Comparison of ENCODE assay signal across 14 cellular contexts in genomic region chr1:236307437-236307836, GRCh38.
"Had no signal": no experiment of that assay in that cellular context is flagged by ENCODE, and none has a peak within 500 bp of the region (broad histone marks: within the 10 kb centered on the region; RNA-seq: fewer than 3 reads in every experiment).

No MANE protein-coding gene starts in this region.

- H3K27ac ChIP-seq: ovary, upper lobe of right lung had no signal

- H3K4me3 Mint-ChIP-seq: brain; nephron progenitor cell; stimulated activated naive CD8-positive, alpha-beta T cell treated with anti-CD3 and anti-CD28 coated beads, Interleukin-15, Interleukin-2, amounts not matched to agents 100 ng/mL and 50 ng/mL, for 24 hours; T-helper 2 cell treated with Interferon-gamma antibody and Interleukin-4, amounts not matched to agents 5 μg/mL and 100 μg/mL, for 36 hours had no signal

- H3K27me3 ChIP-seq: ovary, upper lobe of right lung had no signal

- H3K9me3 ChIP-seq: ovary, upper lobe of right lung had no signal

- H3K9me3 Mint-ChIP-seq: activated T-helper 2 cell treated with anti-CD3 and anti-CD28 coated beads, Interferon-gamma antibody, Interleukin-2, Interleukin-4, amounts not matched to agents 10 μg/mL and 5 μg/mL and 100 μg/mL, durations not matched to agents 14 hours and 24 hours and 36 hours; brain; nephron progenitor cell; stimulated activated naive CD8-positive, alpha-beta T cell treated with anti-CD3 and anti-CD28 coated beads, Interleukin-15, Interleukin-2, amounts not matched to agents 100 ng/mL and 50 ng/mL, for 24 hours; T-helper 2 cell treated with Interferon-gamma antibody and Interleukin-4, amounts not matched to agents 5 μg/mL and 100 μg/mL, for 36 hours had no signal

- DNase-seq: activated CD4-positive, alpha-beta T cell treated with anti-CD3 and anti-CD28 coated beads, Interleukin-2, amount 50 U/mL, for 1 hour; activated naive CD4-positive, alpha-beta T cell treated with anti-CD3 and anti-CD28 coated beads, Interleukin-2, amount 50 U/mL, for 16 hours; activated T-cell treated with anti-CD3 and anti-CD28 coated beads for 4 hours; cerebellar nuclear complex; dermis blood vessel endothelial cell; mammary epithelial cell; nephron progenitor cell; ovary; stimulated activated CD4-positive, alpha-beta T cell treated with anti-CD3 and anti-CD28 coated beads, Interleukin-4, amount 100 ng/mL, for 24 hours; upper lobe of right lung had no signal

- H3K4me1 ChIP-seq: upper lobe of right lung had no signal

- H3K36me3 ChIP-seq: ovary, upper lobe of right lung had no signal

- H3K27ac Mint-ChIP-seq: activated T-helper 2 cell treated with anti-CD3 and anti-CD28 coated beads, Interferon-gamma antibody, Interleukin-2, Interleukin-4, amounts not matched to agents 10 μg/mL and 5 μg/mL and 100 μg/mL, durations not matched to agents 14 hours and 24 hours and 36 hours; nephron progenitor cell; stimulated activated naive CD8-positive, alpha-beta T cell treated with anti-CD3 and anti-CD28 coated beads, Interleukin-15, Interleukin-2, amounts not matched to agents 100 ng/mL and 50 ng/mL, for 24 hours; T-helper 2 cell treated with Interferon-gamma antibody and Interleukin-4, amounts not matched to agents 5 μg/mL and 100 μg/mL, for 36 hours had no signal

- H3K27me3 Mint-ChIP-seq: stimulated activated naive CD8-positive, alpha-beta T cell treated with anti-CD3 and anti-CD28 coated beads, Interleukin-15, Interleukin-2, amounts not matched to agents 100 ng/mL and 50 ng/mL, for 24 hours had no signal

- H3K36me3 Mint-ChIP-seq: brain had no signal

- H3K4me3 ChIP-seq: ovary, upper lobe of right lung had no signal
